In the genomic region with DNA sequence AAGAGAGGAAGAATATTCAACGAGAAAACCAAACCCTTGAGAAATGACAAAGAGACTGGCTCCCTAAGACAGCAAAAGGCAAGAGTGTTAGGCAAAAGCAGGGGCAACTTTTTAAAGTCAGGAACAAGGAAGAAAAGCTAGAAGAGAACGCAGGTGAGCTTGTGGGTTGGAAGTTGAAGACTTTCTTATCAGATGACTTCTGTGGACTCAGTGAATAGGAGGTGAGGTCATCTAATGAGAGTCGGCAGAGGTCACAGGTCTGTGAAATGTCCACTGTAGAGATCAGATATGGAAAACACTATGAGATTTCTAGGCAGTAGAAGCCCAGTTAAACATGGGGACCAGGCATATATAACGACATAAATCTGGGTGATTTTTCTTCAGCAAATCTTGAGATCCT, we compare ENCODE assay signal across 27 cellular contexts.
"Had no signal": no experiment of that assay in that cellular context is flagged by ENCODE, and none has a peak within 500 bp of the region (broad histone marks: within the 10 kb centered on the region; RNA-seq: fewer than 3 reads in every experiment).

No MANE protein-coding gene starts in this region.

- H3K4me3 ChIP-seq: left lung, lower lobe of right lung, pancreas, prostate gland, skin epidermis, spleen, suprapubic skin, thoracic aorta, tibial artery, upper lobe of left lung, vagina had no signal

- DNase-seq: hypothalamus; immature natural killer cell; kidney; left colon; left lung; lower lobe of right lung; mammary epithelial cell; mesenchymal stem cell; naive thymus-derived CD8-positive, alpha-beta T cell; nucleus accumbens; pancreas; posterior cingulate gyrus; retina; right cardiac atrium; spleen; stimulated activated CD4-positive, alpha-beta T cell treated with anti-CD3 and anti-CD28 coated beads, Interleukin-4, amount 100 ng/mL, for 24 hours; stimulated activated naive CD4-positive, alpha-beta T cell; tibial artery; upper lobe of left lung had no signal

- ATAC-seq: left colon; left lung; lower lobe of right lung; naive thymus-derived CD8-positive, alpha-beta T cell; right cardiac atrium; sciatic nerve; stimulated activated effector memory CD8-positive, alpha-beta T cell treated with anti-CD3 and anti-CD28 coated beads, Interleukin-12 subunit alpha, Interleukin-12 subunit beta, amount 100 ng/mL, for 72 hours had no signal

- H3K27me3 ChIP-seq: left lung, pancreas, spleen, suprapubic skin, tibial artery, upper lobe of left lung, vagina had no signal

- H3K36me3 ChIP-seq: left lung, lower lobe of right lung, pancreas, prostate gland, spleen, suprapubic skin, thoracic aorta, tibial artery, upper lobe of left lung, vagina had no signal

- H3K9me3 ChIP-seq: left lung, lower lobe of right lung, pancreas, prostate gland, spleen, suprapubic skin, thoracic aorta, tibial artery, upper lobe of left lung, vagina had no signal

- H3K4me1 ChIP-seq: lower lobe of right lung, pancreas, prostate gland, suprapubic skin, tibial artery, upper lobe of left lung, vagina had no signal

- FAIRE-seq: islet of Langerhans, kidney, pancreas had no signal

- H3K27ac ChIP-seq: left lung, lower lobe of right lung, pancreas, prostate gland, skin epidermis, spleen, suprapubic skin, thoracic aorta, tibial artery, upper lobe of left lung, vagina had no signal
